Comparison of ENCODE assay signal across 1 cellular context in the genomic region with DNA sequence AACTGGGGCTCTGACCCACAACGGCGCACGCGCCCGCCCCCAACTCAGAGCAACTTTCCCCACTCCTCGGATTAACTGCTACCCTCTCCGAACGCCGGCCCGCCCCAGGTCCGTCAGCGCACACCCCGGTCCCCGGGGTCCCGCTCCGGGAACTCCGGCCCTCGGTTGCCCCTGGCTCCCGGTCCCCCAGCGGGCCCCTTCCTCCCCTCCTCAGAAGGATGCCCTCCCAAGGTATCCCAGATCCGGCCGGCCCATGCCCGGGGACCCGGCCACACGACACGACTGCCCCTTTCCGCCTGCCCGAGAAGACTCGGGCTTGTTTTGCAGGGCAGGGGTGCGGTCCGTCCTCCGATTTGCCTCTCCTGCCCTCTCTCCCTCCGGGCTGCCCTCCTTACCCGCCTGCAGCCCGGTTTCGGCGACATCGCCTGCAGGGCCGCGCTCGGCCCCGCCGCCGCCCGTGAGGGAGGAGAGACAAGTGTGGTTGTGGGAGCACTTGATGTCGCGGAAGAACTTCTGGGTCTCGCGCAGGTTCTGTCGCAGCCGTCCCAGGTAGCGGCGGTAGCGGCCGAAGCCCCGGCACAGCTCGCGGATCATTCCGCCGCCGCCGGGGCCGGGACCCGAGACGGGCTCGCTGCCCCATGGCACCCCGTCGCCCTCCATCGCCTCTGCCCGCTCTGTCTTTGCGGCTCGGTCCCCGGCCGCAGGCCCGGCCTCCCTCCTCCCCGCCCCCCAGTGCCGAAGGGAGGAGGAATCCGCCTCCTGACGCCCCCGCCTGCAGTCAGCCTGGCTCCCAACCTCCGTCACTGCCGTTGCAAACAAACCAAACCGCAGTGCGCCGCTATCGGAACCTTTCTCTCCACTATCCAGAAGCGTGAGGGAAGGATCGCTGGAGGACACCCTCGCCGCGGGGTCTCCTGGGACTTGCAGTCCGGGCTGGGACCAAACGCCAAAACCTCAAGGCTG.
A peak's percentile ranks its signal among the peaks of the same experiment; 100 is the strongest.
TF ChIP-seq lines count a peak whose summit lies in the region.

A gene with protein sequence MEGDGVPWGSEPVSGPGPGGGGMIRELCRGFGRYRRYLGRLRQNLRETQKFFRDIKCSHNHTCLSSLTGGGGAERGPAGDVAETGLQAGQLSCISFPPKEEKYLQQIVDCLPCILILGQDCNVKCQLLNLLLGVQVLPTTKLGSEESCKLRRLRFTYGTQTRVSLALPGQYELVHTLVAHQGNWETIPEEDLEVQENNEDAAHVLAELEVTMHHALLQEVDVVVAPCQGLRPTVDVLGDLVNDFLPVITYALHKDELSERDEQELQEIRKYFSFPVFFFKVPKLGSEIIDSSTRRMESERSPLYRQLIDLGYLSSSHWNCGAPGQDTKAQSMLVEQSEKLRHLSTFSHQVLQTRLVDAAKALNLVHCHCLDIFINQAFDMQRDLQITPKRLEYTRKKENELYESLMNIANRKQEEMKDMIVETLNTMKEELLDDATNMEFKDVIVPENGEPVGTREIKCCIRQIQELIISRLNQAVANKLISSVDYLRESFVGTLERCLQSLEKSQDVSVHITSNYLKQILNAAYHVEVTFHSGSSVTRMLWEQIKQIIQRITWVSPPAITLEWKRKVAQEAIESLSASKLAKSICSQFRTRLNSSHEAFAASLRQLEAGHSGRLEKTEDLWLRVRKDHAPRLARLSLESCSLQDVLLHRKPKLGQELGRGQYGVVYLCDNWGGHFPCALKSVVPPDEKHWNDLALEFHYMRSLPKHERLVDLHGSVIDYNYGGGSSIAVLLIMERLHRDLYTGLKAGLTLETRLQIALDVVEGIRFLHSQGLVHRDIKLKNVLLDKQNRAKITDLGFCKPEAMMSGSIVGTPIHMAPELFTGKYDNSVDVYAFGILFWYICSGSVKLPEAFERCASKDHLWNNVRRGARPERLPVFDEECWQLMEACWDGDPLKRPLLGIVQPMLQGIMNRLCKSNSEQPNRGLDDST (minus strand): TSS at position 827 of the 963 bp plus-strand sequence. CDS start 167 bp downstream, at position 660.

TF ChIP-seq in GM12878, 131 proteins besides CTCF, POLR2A, EP300 and RAD21 (continued from another document and continues in another):
- TF ChIP-seq, protein P1, sequence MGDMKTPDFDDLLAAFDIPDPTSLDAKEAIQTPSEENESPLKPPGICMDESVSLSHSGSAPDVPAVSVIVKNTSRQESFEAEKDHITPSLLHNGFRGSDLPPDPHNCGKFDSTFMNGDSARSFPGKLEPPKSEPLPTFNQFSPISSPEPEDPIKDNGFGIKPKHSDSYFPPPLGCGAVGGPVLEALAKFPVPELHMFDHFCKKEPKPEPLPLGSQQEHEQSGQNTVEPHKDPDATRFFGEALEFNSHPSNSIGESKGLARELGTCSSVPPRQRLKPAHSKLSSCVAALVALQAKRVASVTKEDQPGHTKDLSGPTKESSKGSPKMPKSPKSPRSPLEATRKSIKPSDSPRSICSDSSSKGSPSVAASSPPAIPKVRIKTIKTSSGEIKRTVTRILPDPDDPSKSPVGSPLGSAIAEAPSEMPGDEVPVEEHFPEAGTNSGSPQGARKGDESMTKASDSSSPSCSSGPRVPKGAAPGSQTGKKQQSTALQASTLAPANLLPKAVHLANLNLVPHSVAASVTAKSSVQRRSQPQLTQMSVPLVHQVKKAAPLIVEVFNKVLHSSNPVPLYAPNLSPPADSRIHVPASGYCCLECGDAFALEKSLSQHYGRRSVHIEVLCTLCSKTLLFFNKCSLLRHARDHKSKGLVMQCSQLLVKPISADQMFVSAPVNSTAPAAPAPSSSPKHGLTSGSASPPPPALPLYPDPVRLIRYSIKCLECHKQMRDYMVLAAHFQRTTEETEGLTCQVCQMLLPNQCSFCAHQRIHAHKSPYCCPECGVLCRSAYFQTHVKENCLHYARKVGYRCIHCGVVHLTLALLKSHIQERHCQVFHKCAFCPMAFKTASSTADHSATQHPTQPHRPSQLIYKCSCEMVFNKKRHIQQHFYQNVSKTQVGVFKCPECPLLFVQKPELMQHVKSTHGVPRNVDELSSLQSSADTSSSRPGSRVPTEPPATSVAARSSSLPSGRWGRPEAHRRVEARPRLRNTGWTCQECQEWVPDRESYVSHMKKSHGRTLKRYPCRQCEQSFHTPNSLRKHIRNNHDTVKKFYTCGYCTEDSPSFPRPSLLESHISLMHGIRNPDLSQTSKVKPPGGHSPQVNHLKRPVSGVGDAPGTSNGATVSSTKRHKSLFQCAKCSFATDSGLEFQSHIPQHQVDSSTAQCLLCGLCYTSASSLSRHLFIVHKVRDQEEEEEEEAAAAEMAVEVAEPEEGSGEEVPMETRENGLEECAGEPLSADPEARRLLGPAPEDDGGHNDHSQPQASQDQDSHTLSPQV (IDR thresholded peaks at IDR 0.05): no peak
- TF ChIP-seq LARP7 (IDR thresholded peaks at IDR 0.05): peak; percentile 86
- TF ChIP-seq ATF7 (IDR thresholded peaks at IDR 0.05; ENCODE audit: low read depth): peak; percentile 79
- TF ChIP-seq MYC (IDR thresholded peaks at IDR 0.05; ENCODE audit: insufficient read depth, insufficient read length, insufficient replicate concordance, low read length, severe bottlenecking): no peak
- peak; percentile 35; the same call in 1 of the 2 replicates for TF ChIP-seq MTA3 (IDR thresholded peaks at IDR 0.05; ENCODE audit: borderline replicate concordance, low read length)
- TF ChIP-seq RELA (IDR thresholded peaks at IDR 0.05; ENCODE audit: borderline replicate concordance, partially characterized antibody): peak; percentile 84
- peak; percentile 68 for TF ChIP-seq ZZZ3 (IDR thresholded peaks at IDR 0.05; ENCODE audit: control insufficient read depth, insufficient read length, low read depth)
- TF ChIP-seq YY1 (IDR thresholded peaks at IDR 0.05; ENCODE audit: low read depth, low read length): peak; percentile 91
- TF ChIP-seq SP1 (IDR thresholded peaks at IDR 0.05; ENCODE audit: low read depth, low read length): peak; percentile 73
- TF ChIP-seq BMI1 (IDR thresholded peaks at IDR 0.05; ENCODE audit: borderline replicate concordance): no peak; the same call in 1 of the 2 replicates
- TF ChIP-seq TARDBP (IDR thresholded peaks at IDR 0.05; ENCODE audit: borderline replicate concordance): peak; percentile 98
- no peak for TF ChIP-seq NR2C2 (IDR thresholded peaks at IDR 0.05; ENCODE audit: borderline replicate concordance, control insufficient read depth, insufficient read length, low read depth)
- no peak for TF ChIP-seq HDAC2 (IDR thresholded peaks at IDR 0.05)
- TF ChIP-seq POLR2AphosphoS5 (IDR thresholded peaks at IDR 0.05; ENCODE audit: low read length): peak; percentile 67
- no peak for TF ChIP-seq MYB (IDR thresholded peaks at IDR 0.05; ENCODE audit: borderline replicate concordance, low read depth, low read length)
- peak; percentile 76; the same call in 1 of the 2 replicates for TF ChIP-seq ESRRA (IDR thresholded peaks at IDR 0.05; ENCODE audit: low read length)
- TF ChIP-seq, protein P2, sequence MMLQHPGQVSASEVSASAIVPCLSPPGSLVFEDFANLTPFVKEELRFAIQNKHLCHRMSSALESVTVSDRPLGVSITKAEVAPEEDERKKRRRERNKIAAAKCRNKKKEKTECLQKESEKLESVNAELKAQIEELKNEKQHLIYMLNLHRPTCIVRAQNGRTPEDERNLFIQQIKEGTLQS (IDR thresholded peaks at IDR 0.05; ENCODE audit: borderline replicate concordance, extremely low read depth, low read depth, low read length): no peak
- 0 out of 2 replicates have a peak, but pooled peaks have one; percentile 38 for TF ChIP-seq FOXK2 (IDR thresholded peaks at IDR 0.05)
- TF ChIP-seq, protein P3, sequence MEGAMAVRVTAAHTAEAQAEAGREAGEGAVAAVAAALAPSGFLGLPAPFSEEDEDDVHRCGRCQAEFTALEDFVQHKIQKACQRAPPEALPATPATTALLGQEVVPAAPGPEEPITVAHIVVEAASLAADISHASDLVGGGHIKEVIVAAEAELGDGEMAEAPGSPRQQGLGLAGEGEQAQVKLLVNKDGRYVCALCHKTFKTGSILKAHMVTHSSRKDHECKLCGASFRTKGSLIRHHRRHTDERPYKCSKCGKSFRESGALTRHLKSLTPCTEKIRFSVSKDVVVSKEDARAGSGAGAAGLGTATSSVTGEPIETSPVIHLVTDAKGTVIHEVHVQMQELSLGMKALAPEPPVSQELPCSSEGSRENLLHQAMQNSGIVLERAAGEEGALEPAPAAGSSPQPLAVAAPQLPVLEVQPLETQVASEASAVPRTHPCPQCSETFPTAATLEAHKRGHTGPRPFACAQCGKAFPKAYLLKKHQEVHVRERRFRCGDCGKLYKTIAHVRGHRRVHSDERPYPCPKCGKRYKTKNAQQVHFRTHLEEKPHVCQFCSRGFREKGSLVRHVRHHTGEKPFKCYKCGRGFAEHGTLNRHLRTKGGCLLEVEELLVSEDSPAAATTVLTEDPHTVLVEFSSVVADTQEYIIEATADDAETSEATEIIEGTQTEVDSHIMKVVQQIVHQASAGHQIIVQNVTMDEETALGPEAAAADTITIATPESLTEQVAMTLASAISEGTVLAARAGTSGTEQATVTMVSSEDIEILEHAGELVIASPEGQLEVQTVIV (IDR thresholded peaks at IDR 0.05; ENCODE audit: borderline replicate concordance, partially characterized antibody): no peak
- TF ChIP-seq KDM1A (IDR thresholded peaks at IDR 0.05; ENCODE audit: borderline replicate concordance): no peak
- TF ChIP-seq BHLHE40 (IDR thresholded peaks at IDR 0.05; ENCODE audit: borderline replicate concordance in 1 of 2, low read depth in 2 of 2, low read length in 1 of 2): peak; percentile 32 to 55; a peak in 2 of 4 replicates
- peak; percentile 76 for TF ChIP-seq CHD2 (IDR thresholded peaks at IDR 0.05; ENCODE audit: borderline replicate concordance, low read depth, low read length)
- TF ChIP-seq DPF2 (IDR thresholded peaks at IDR 0.05): peak; percentile 90; the same call in 1 of the 2 replicates
- TF ChIP-seq FOXM1 (IDR thresholded peaks at IDR 0.05; ENCODE audit: low read depth, low read length): peak; percentile 64; the same call in 1 of the 2 replicates
- TF ChIP-seq MTA2 (IDR thresholded peaks at IDR 0.05; ENCODE audit: low read depth): no peak
- peak; percentile 54 for TF ChIP-seq KLF5 (IDR thresholded peaks at IDR 0.05; ENCODE audit: partially characterized antibody)
- no peak for TF ChIP-seq YBX1 (IDR thresholded peaks at IDR 0.05)
- TF ChIP-seq, protein P4, sequence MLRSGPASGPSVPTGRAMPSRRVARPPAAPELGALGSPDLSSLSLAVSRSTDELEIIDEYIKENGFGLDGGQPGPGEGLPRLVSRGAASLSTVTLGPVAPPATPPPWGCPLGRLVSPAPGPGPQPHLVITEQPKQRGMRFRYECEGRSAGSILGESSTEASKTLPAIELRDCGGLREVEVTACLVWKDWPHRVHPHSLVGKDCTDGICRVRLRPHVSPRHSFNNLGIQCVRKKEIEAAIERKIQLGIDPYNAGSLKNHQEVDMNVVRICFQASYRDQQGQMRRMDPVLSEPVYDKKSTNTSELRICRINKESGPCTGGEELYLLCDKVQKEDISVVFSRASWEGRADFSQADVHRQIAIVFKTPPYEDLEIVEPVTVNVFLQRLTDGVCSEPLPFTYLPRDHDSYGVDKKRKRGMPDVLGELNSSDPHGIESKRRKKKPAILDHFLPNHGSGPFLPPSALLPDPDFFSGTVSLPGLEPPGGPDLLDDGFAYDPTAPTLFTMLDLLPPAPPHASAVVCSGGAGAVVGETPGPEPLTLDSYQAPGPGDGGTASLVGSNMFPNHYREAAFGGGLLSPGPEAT (IDR thresholded peaks at IDR 0.05; ENCODE audit: low read depth): peak; percentile 82
- TF ChIP-seq TCF3 (IDR thresholded peaks at IDR 0.05; ENCODE audit: borderline replicate concordance, insufficient read depth, low read depth, low read length): peak; percentile 53
- TF ChIP-seq BCL11A (IDR thresholded peaks at IDR 0.05; ENCODE audit: low read depth, low read length): no peak
- TF ChIP-seq SREBF2 (IDR thresholded peaks at IDR 0.05; ENCODE audit: low read length): 0 out of 2 replicates have a peak, but pooled peaks have one; percentile 29
- TF ChIP-seq GATAD2B (conservative IDR thresholded peaks at IDR 0.05; ENCODE audit: low read depth): peak; percentile 89
- TF ChIP-seq CBX5 (IDR thresholded peaks at IDR 0.05; ENCODE audit: low read depth): peak; percentile 86; the same call in 1 of the 2 replicates
- TF ChIP-seq SMC3 (IDR thresholded peaks at IDR 0.05; ENCODE audit: borderline replicate concordance, low read length): peak; percentile 20; the same call in 1 of the 2 replicates
- peak; percentile 18; the same call in 1 of the 2 replicates for TF ChIP-seq ZNF384 (IDR thresholded peaks at IDR 0.05; ENCODE audit: borderline replicate concordance, low read depth, low read length)
- TF ChIP-seq CREM (IDR thresholded peaks at IDR 0.05; ENCODE audit: low read depth): peak; percentile 96
- TF ChIP-seq, protein P5, sequence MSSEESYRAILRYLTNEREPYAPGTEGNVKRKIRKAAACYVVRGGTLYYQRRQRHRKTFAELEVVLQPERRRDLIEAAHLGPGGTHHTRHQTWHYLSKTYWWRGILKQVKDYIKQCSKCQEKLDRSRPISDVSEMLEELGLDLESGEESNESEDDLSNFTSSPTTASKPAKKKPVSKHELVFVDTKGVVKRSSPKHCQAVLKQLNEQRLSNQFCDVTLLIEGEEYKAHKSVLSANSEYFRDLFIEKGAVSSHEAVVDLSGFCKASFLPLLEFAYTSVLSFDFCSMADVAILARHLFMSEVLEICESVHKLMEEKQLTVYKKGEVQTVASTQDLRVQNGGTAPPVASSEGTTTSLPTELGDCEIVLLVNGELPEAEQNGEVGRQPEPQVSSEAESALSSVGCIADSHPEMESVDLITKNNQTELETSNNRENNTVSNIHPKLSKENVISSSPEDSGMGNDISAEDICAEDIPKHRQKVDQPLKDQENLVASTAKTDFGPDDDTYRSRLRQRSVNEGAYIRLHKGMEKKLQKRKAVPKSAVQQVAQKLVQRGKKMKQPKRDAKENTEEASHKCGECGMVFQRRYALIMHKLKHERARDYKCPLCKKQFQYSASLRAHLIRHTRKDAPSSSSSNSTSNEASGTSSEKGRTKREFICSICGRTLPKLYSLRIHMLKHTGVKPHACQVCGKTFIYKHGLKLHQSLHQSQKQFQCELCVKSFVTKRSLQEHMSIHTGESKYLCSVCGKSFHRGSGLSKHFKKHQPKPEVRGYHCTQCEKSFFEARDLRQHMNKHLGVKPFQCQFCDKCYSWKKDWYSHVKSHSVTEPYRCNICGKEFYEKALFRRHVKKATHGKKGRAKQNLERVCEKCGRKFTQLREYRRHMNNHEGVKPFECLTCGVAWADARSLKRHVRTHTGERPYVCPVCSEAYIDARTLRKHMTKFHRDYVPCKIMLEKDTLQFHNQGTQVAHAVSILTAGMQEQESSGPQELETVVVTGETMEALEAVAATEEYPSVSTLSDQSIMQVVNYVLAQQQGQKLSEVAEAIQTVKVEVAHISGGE (CRISPR knock-in tag; IDR thresholded peaks at IDR 0.05): peak; percentile 99
- TF ChIP-seq, protein P6, sequence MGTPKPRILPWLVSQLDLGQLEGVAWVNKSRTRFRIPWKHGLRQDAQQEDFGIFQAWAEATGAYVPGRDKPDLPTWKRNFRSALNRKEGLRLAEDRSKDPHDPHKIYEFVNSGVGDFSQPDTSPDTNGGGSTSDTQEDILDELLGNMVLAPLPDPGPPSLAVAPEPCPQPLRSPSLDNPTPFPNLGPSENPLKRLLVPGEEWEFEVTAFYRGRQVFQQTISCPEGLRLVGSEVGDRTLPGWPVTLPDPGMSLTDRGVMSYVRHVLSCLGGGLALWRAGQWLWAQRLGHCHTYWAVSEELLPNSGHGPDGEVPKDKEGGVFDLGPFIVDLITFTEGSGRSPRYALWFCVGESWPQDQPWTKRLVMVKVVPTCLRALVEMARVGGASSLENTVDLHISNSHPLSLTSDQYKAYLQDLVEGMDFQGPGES (IDR thresholded peaks at IDR 0.05): peak; percentile 41; the same call in 1 of the 2 replicates
- TF ChIP-seq NBN (IDR thresholded peaks at IDR 0.05): peak; percentile 98
- TF ChIP-seq MEF2A (IDR thresholded peaks at IDR 0.05; ENCODE audit: insufficient read depth, low read depth, low read length): peak; percentile 74; the same call in 1 of the 2 replicates
- TF ChIP-seq RAD51 (IDR thresholded peaks at IDR 0.05): no peak
- TF ChIP-seq POLR2AphosphoS2 (IDR thresholded peaks at IDR 0.05; ENCODE audit: low read depth, low read length): peak; percentile 60; the same call in 1 of the 2 replicates
- no peak for TF ChIP-seq FOS (IDR thresholded peaks at IDR 0.05; ENCODE audit: borderline replicate concordance, extremely low read depth, insufficient read length)
